ENCODE assay signal across 15 cellular contexts in the genomic region with DNA sequence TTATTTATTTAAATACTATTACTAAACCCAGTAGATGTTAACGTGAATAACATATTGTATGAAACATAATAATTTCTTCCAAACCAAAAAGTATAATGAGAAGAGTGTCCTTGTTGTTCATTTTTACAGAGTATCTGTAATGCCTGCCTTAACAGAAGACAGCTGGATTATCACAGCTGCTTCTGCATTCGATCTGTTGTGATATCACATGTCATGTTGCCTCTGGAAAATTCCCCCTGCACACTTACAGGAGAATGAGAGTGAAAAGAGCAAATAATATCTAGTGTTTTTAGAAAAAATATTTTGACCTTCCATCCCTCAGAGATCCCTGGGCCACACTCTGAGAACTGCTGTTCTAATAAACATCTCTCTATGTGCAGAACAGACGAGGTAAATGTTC.
DNase-seq lines count a peak whose midpoint lies in the region; ATAC-seq and TF ChIP-seq lines count a peak whose summit lies in the region.
"Had no signal": no experiment of that assay in that cellular context is flagged by ENCODE, and none has a peak within 500 bp of the region (broad histone marks: within the 10 kb centered on the region; RNA-seq: fewer than 3 reads in every experiment).

No MANE protein-coding gene starts in this region.

- H3K4me3 Mint-ChIP-seq in GM23338 = no peak overlapping the region
- no peak overlapping the region for H3K4me3 Mint-ChIP-seq in MCF 10A (ENCODE audit: unreplicated experiment)
- H3K4me3 Mint-ChIP-seq: activated B cell treated with CpG ODN at 0.5 μM for 24 hours; CD4-positive, alpha-beta T cell had no signal

- no peaks in the 10 kb centered on the region for H3K36me3 ChIP-seq in GM23338 (ENCODE audit: insufficient read depth)
- no peaks in the 10 kb centered on the region for H3K36me3 ChIP-seq in mesodermal cell (ENCODE audit: control insufficient read depth, insufficient read depth, low read length)
- no peaks in the 10 kb centered on the region for H3K36me3 ChIP-seq in prostate gland
- H3K36me3 ChIP-seq: esophagus squamous epithelium, Peyer's patch had no signal

- intact Hi-C loops in MCF 10A (cut with micrococcal nuclease) = no loop called here
- intact Hi-C loops in prostate gland (cut with DNase I) = no loop called here

- H3K9me2 ChIP-seq in GM23338 (ENCODE audit: insufficient read depth) = 0 out of 2 replicates have a peak, but pooled peaks cover 5% of the 10 kb centered on the region

- H3K4me1 Mint-ChIP-seq in GM23338 (peaks cover 9% of the 10 kb centered on the region), MCF 10A (ENCODE audit: insufficient read depth, unreplicated experiment) (no peaks in the 10 kb centered on the region)
- H3K4me1 Mint-ChIP-seq: activated B cell treated with CpG ODN at 0.5 μM for 24 hours had no signal

- H3K27ac ChIP-seq in GM23338 (ENCODE audit: low read depth) (no peak overlapping the region), mesodermal cell (ENCODE audit: low read depth, low read length, severe bottlenecking) (peak overlapping the region; percentile 71), prostate gland (no peak overlapping the region)
- H3K27ac ChIP-seq: esophagus squamous epithelium, Peyer's patch had no signal

- H3K27ac Mint-ChIP-seq in GM23338 (no peak overlapping the region), MCF 10A (ENCODE audit: low read depth, unreplicated experiment) (no peak overlapping the region)
- H3K27ac Mint-ChIP-seq: activated B cell treated with CpG ODN at 0.5 μM for 24 hours; CD4-positive, alpha-beta T cell had no signal

- TF ChIP-seq CTCF in GM23338 (conservative IDR thresholded peaks at IDR 0.05; ENCODE audit: low read depth in 2 of 2) = no peak
- no peak for TF ChIP-seq CTCF in MCF 10A (IDR thresholded peaks at IDR 0.05; ENCODE audit: unreplicated experiment)
- TF ChIP-seq CTCF in prostate gland (IDR thresholded peaks at IDR 0.05) = no peak

- H3K9me3 Mint-ChIP-seq in GM23338 (peaks cover 4% of the 10 kb centered on the region), MCF 10A (ENCODE audit: unreplicated experiment) (no peaks in the 10 kb centered on the region)
- H3K9me3 Mint-ChIP-seq: activated B cell treated with CpG ODN at 0.5 μM for 24 hours had no signal

- WGBS in mesodermal cell (ENCODE audit: insufficient coverage in 2 of 2), 2 experiments = 67% methylated on average over 1 of the region's 3 CpGs; no CpG with 5 or more reads in 1 of the 2 experiments
- 64% methylated on average over 3 of the region's 3 CpGs for WGBS in prostate gland

- CTCF ChIA-PET in MCF 10A (lab: Yijun Ruan, JAX) = interaction anchor here (0.7 to 1.2 kb wide), 2 partner anchors 163 to 593 kb away, joined by 3 read pairs; no protein-coding TSS in a partner anchor

- ATAC-seq in GM18505 (IDR thresholded peaks at IDR 0.05; ENCODE audit: unreplicated experiment) (peak; percentile 8), GM23338 (no peak)

- peak overlapping the region; percentile 95 for H2AFZ ChIP-seq in GM23338

- no peak for DNase-seq in GM23338 (ENCODE audit: low spot score)
- DNase-seq in LHCN-M2 (ENCODE audit: low read depth) = peak; percentile 17
- DNase-seq in HCEC 1CT = no peak
- no peak for DNase-seq in MCF 10A (ENCODE audit: unreplicated experiment)
- no peak for DNase-seq in prostate gland (ENCODE audit: low spot score)
- DNase-seq in D341Med (ENCODE audit: low spot score) = no peak
- DNase-seq: activated B cell treated with CpG ODN at 0.5 μM for 24 hours; CD4-positive, alpha-beta T cell; dermis blood vessel endothelial cell; esophagus squamous epithelium; NCI-H1694; NCI-H510A treated with DMSO at 0.1 percent for 48 hours; Peyer's patch had no signal

- no peaks in the 10 kb centered on the region for H3F3A ChIP-seq in GM23338 (replicated peaks; ENCODE audit: low read depth)

- H3K79me2 ChIP-seq in GM23338 (replicated peaks; ENCODE audit: insufficient read depth) = no peaks in the 10 kb centered on the region

- no peaks in the 10 kb centered on the region for H3K27me3 ChIP-seq in GM23338 (ENCODE audit: insufficient read depth)
- H3K27me3 ChIP-seq in prostate gland (replicated peaks; ENCODE audit: insufficient read depth) = no peaks in the 10 kb centered on the region
- H3K27me3 ChIP-seq: esophagus squamous epithelium, Peyer's patch had no signal

- no peak overlapping the region for H3K4me2 ChIP-seq in GM23338

- no TSS peak for BruUV-seq in MCF 10A (replicated peaks; lab: Mats Ljungman, UMichigan)

- no peaks in the 10 kb centered on the region for H3K9me3 ChIP-seq in mesodermal cell (ENCODE audit: control insufficient read depth, low read length)
- no peaks in the 10 kb centered on the region for H3K9me3 ChIP-seq in prostate gland
- H3K9me3 ChIP-seq: esophagus squamous epithelium, Peyer's patch had no signal

- POLR2A ChIA-PET in MCF 10A (lab: Yijun Ruan, JAX) = interaction anchor here (0.6 kb wide), 1 partner anchor 65 kb away, joined by 3 read pairs; no protein-coding TSS in a partner anchor

- H3K4me3 ChIP-seq in GM23338 (no peak overlapping the region), mesodermal cell (ENCODE audit: extremely low read depth, insufficient read depth, low read length, poor library complexity, severe bottlenecking) (no peak overlapping the region), prostate gland (no peak overlapping the region)
- H3K4me3 ChIP-seq: esophagus squamous epithelium, Peyer's patch had no signal

- H3K36me3 Mint-ChIP-seq in GM23338 (ENCODE audit: low read depth) (no peaks in the 10 kb centered on the region), MCF 10A (ENCODE audit: insufficient read depth, unreplicated experiment) (no peaks in the 10 kb centered on the region)

- TF ChIP-seq POLR2A in GM18505 (IDR thresholded peaks at IDR 0.05; ENCODE audit: borderline replicate concordance, extremely low read depth, insufficient read depth, insufficient read length) (no peak), prostate gland (IDR thresholded peaks at IDR 0.05) (no peak)

- H3K27me3 Mint-ChIP-seq in GM23338 (ENCODE audit: insufficient read depth, low read depth, poor library complexity) = peaks cover 2% of the 10 kb centered on the region
- H3K27me3 Mint-ChIP-seq in MCF 10A (ENCODE audit: insufficient read depth, unreplicated experiment) = no peaks in the 10 kb centered on the region
- H3K27me3 Mint-ChIP-seq: activated B cell treated with CpG ODN at 0.5 μM for 24 hours; CD4-positive, alpha-beta T cell had no signal

- H4K20me1 ChIP-seq in GM23338 (replicated peaks; ENCODE audit: insufficient read depth) = no peaks in the 10 kb centered on the region

- H3K4me1 ChIP-seq in GM23338 (ENCODE audit: insufficient read depth) = peaks cover 4% of the 10 kb centered on the region
- H3K4me1 ChIP-seq in mesodermal cell (ENCODE audit: control insufficient read depth, insufficient read depth, low read length, poor library complexity, severe bottlenecking) = no peaks in the 10 kb centered on the region
- H3K4me1 ChIP-seq in prostate gland (replicated peaks) = no peaks in the 10 kb centered on the region
- H3K4me1 ChIP-seq: esophagus squamous epithelium, Peyer's patch had no signal

TF ChIP-seq in GM23338, 12 proteins besides CTCF, POLR2A, EP300 and RAD21 (continues in another document):
- TF ChIP-seq ZNF114 (CRISPR knock-in tag; IDR thresholded peaks at IDR 0.05) = no peak
